In the genomic region with DNA sequence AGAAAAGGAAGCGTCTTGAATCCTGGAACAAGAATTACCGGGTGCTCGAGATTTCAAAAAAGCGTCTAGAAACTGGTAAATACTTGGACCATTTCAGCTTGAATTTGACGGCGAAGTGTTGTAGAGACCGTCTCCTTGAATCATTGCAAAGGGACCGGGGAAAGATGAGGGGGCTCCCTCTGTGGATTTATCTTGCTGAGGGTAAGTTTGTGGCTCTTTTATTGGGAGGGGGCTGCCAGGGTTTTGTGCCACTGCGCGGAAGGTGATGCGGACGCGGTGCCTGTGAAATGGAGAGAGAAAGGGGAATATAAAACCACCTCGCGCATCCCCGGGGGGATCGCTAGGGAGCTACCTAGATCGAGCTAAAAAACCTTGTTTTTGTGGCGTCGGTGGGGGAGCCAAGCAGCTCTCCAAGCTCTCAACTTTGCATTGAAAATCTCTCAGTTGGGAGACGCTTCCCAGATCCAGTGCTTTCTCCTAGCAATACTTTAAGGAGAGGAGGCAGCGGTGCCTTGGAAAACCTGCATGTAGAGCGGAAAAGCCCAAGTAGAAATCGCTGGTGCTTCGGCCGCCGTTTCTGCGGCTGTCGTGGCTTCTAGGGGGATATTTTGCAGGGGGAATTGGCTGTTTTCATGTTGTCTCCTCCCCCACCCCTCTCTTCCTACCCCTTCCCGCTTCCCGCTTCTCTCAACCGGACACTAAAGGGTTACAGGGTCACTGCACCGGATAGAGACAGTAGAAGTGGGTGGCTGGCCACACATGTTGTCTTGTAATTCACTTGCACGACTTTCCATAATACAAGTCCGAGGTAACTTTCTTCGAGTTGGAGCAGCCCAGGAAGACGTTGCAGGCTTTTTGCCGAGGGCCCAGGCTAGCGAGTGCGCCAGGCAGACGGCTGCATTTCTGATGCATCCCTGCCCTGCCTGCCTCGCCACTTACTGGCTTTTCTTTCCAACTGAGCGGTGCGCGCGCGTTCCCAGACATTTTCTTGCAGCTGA, we compare ENCODE assay signal across 8 cellular contexts.
DNase-seq lines count a peak whose midpoint lies in the region; ATAC-seq and TF ChIP-seq lines count a peak whose summit lies in the region.

No MANE protein-coding gene starts in this region.

- no peak for ATAC-seq in esophagus mucosa

- 3% methylated on average over 47 of the region's 47 CpGs for WGBS in prostate gland

- no peaks in the 10 kb centered on the region for H3K9me3 Mint-ChIP-seq in HFFc6

- H3K27ac ChIP-seq in right atrium auricular region (no peak overlapping the region), prostate gland (peak overlapping the region in 1 of 2 donors; percentile 25)

- intact Hi-C loops in prostate gland (cut with DNase I) = no loop called here

- peak overlapping the region; percentile 70 for H3K9ac ChIP-seq in adipocyte (ENCODE audit: low read length)

- H3K36me3 Mint-ChIP-seq in HFFc6 (ENCODE audit: low read depth) = no peaks in the 10 kb centered on the region

- H3K27me3 Mint-ChIP-seq in HFFc6 (ENCODE audit: insufficient read depth) = no peaks in the 10 kb centered on the region

- no peak for TF ChIP-seq POLR2A in prostate gland (IDR thresholded peaks at IDR 0.05)

- no peak for TF ChIP-seq CTCF in HFFc6 (IDR thresholded peaks at IDR 0.05)
- TF ChIP-seq CTCF in right atrium auricular region (IDR thresholded peaks at IDR 0.05) = no peak
- no peak for TF ChIP-seq CTCF in prostate gland (IDR thresholded peaks at IDR 0.05)

- peak overlapping the region; percentile 86 for H3K4me3 ChIP-seq in adipocyte (ENCODE audit: low read length)
- H3K4me3 ChIP-seq in right atrium auricular region = peak overlapping the region; percentile 29 to 44
- H3K4me3 ChIP-seq in prostate gland = peak overlapping the region; percentile 33 to 40

- H3K36me3 ChIP-seq in adipocyte (ENCODE audit: control insufficient read depth, insufficient read depth, low read length, severe bottlenecking) (no peaks in the 10 kb centered on the region), right atrium auricular region (no peaks in the 10 kb centered on the region), prostate gland (no peaks in the 10 kb centered on the region)

- H3K4me1 ChIP-seq in adipocyte (ENCODE audit: control insufficient read depth, insufficient read depth, low read length) (peaks cover 3% of the 10 kb centered on the region), right atrium auricular region (peaks cover 0 to 9% of the 10 kb centered on the region in 2 donors), prostate gland (replicated peaks) (no peaks in the 10 kb centered on the region)

- H3K27me3 ChIP-seq in adipocyte (replicated peaks; ENCODE audit: control insufficient read depth, insufficient read depth, low read length) (no peaks in the 10 kb centered on the region), right atrium auricular region (no peaks in the 10 kb centered on the region), prostate gland (replicated peaks; ENCODE audit: insufficient read depth) (no peaks in the 10 kb centered on the region)

- H3K9me3 ChIP-seq in adipocyte (ENCODE audit: control insufficient read depth, low read length) = no peaks in the 10 kb centered on the region
- H3K9me3 ChIP-seq in right atrium auricular region = no peaks in the 10 kb centered on the region
- H3K9me3 ChIP-seq in prostate gland = no peaks in the 10 kb centered on the region

- DNase-seq in HFFc6 = peak; percentile 69
- peak; percentile 87 for DNase-seq in adipocyte (ENCODE audit: low read depth)
- DNase-seq in right atrium auricular region (ENCODE audit: low spot score) = peak; percentile 67
- DNase-seq in prostate gland (ENCODE audit: low spot score) = peak; percentile 10
- DNase-seq in GM19238 (ENCODE audit: insufficient read length, low spot score) = no peak
- no peak for DNase-seq in stimulated activated CD4-positive, alpha-beta T cell treated with anti-CD3 and anti-CD28 coated beads, Interleukin-2, amount 100 ng/mL, for 24 hours
- DNase-seq in stimulated activated CD4-positive, alpha-beta T cell treated with anti-CD3 and anti-CD28 coated beads, Interleukin-15, amount 100 ng/mL, for 24 hours = no peak

- H3K27ac Mint-ChIP-seq in HFFc6 = peak overlapping the region; percentile 91

- H3K4me3 Mint-ChIP-seq in HFFc6 = peak overlapping the region; percentile 96

- peaks cover 34% of the 10 kb centered on the region for H3K4me1 Mint-ChIP-seq in HFFc6 (ENCODE audit: low read depth)

Comparison
In these comparisons a context has a peak if more than half of its experiments do, and no peak if none do; other contexts are left out.
1. DNase-seq: peak in HFFc6 (single experiment), adipocyte (single experiment), right atrium auricular region (single experiment) and prostate gland (single experiment); none in GM19238 (single experiment), stimulated activated CD4-positive, alpha-beta T cell treated with anti-CD3 and anti-CD28 coated beads, Interleukin-2, amount 100 ng/mL, for 24 hours (0 of 2) and stimulated activated CD4-positive, alpha-beta T cell treated with anti-CD3 and anti-CD28 coated beads, Interleukin-15, amount 100 ng/mL, for 24 hours (single experiment).
2. Peak in every context shown above with its lines, with median percentiles within 50 percentile points of each other: H3K4me3 ChIP-seq.